ENCODE assay signal across 19 cellular contexts in genomic region chr10:74511051-74511450, GRCh38.
DNase-seq lines count a peak whose midpoint lies in the region; ATAC-seq, FAIRE-seq and TF ChIP-seq lines count a peak whose summit lies in the region.
"Had no signal": no experiment of that assay in that cellular context is flagged by ENCODE, and none has a peak within 500 bp of the region (broad histone marks: within the 10 kb centered on the region; RNA-seq: fewer than 3 reads in every experiment).

No MANE protein-coding gene starts in this region.

- H3K27me3 ChIP-seq in K562 (ENCODE audit: control insufficient read depth in 2 of 2, insufficient read depth in 2 of 2, low read length in 2 of 2) (no peaks in the 10 kb centered on the region), psoas muscle (ENCODE audit: insufficient read depth in 3 of 3, low read length in 2 of 3) (no peaks in the 10 kb centered on the region)
- H3K27me3 ChIP-seq: BLaER1 treated with 17β-estradiol and CSF1 and Interleukin-3, amounts not matched to agents 10 nM and 100 nM had no signal

- H3K9me3 ChIP-seq in HEK293 (ENCODE audit: control insufficient read depth, insufficient read depth, low read depth, low read length): no peaks in the 10 kb centered on the region
- H3K9me3 ChIP-seq in K562 (replicated peaks; ENCODE audit: control insufficient read depth, insufficient read depth, low read depth, low read length): no peaks in the 10 kb centered on the region; the same call in none of the 2 replicates
- peaks cover 43% of the 10 kb centered on the region for H3K9me3 ChIP-seq in psoas muscle

- H4K20me1 ChIP-seq in K562 (replicated peaks; ENCODE audit: control insufficient read depth, insufficient read depth, low read length): no peaks in the 10 kb centered on the region
- H4K20me1 ChIP-seq: BLaER1 treated with 17β-estradiol and CSF1 and Interleukin-3, amounts not matched to agents 10 nM and 100 nM had no signal

- H3K4me3 ChIP-seq in HEK293 (ENCODE audit: low read depth, low read length) (no peak overlapping the region), K562 (no peak overlapping the region), psoas muscle (no peak overlapping the region)
- H3K4me3 ChIP-seq: A549; BLaER1 treated with 17β-estradiol and CSF1 and Interleukin-3, amounts not matched to agents 10 nM and 100 nM had no signal

- H3K27ac ChIP-seq in HEK293 (ENCODE audit: extremely low read depth, low read depth, low read length): no peak overlapping the region
- no peak overlapping the region for H3K27ac ChIP-seq in K562 (ENCODE audit: extremely low read depth, low read depth, low read length)
- H3K27ac ChIP-seq in psoas muscle: no peak overlapping the region
- H3K27ac ChIP-seq: 22Rv1; A549; BLaER1 treated with 17β-estradiol and CSF1 and Interleukin-3, amounts not matched to agents 10 nM and 100 nM; C4-2B had no signal

- H3K79me2 ChIP-seq in K562 (ENCODE audit: control insufficient read depth, insufficient read depth, low read length): no peaks in the 10 kb centered on the region

- no peak overlapping the region for H3K4me2 ChIP-seq in K562 (ENCODE audit: insufficient read depth, low read length)
- H3K4me2 ChIP-seq: A549; BLaER1 treated with 17β-estradiol and CSF1 and Interleukin-3, amounts not matched to agents 10 nM and 100 nM had no signal

- no peak for TF ChIP-seq EP300 in K562 (IDR thresholded peaks at IDR 0.05; ENCODE audit: low read length)

- ATAC-seq in K562: no peak
- no peak for ATAC-seq in psoas muscle
- ATAC-seq: A549; CD8-positive, alpha-beta T cell had no signal

- H3K4me1 ChIP-seq in HEK293 (ENCODE audit: control insufficient read depth, insufficient read depth, low read length): no peaks in the 10 kb centered on the region
- no peaks in the 10 kb centered on the region for H3K4me1 ChIP-seq in K562 (replicated peaks in 1 of 2; ENCODE audit: control insufficient read depth in 2 of 2, insufficient read depth in 2 of 2, low read length in 2 of 2)
- H3K4me1 ChIP-seq in psoas muscle: no peaks in the 10 kb centered on the region
- H3K4me1 ChIP-seq: A549; BLaER1 treated with 17β-estradiol and CSF1 and Interleukin-3, amounts not matched to agents 10 nM and 100 nM; Caco-2 had no signal

- in situ Hi-C loops in K562 (cut with MboI): no loop called here

- CTCF ChIA-PET in HEK293 (lab: Yijun Ruan, JAX): no interaction called here
- CTCF ChIA-PET in K562 (lab: Yijun Ruan, JAX; ENCODE audit: low intra/inter-chr PET ratio): no interaction called here

- H3K36me3 ChIP-seq in HEK293 (ENCODE audit: control insufficient read depth in 2 of 2, insufficient read depth in 1 of 2, low read length in 2 of 2): no peaks in the 10 kb centered on the region; a peak in 1 of 3 replicates
- peaks cover 5% of the 10 kb centered on the region; the same call in 1 of the 3 replicates for H3K36me3 ChIP-seq in K562 (ENCODE audit: control insufficient read depth, insufficient read depth, low read length)
- no peaks in the 10 kb centered on the region for H3K36me3 ChIP-seq in psoas muscle (ENCODE audit: insufficient read depth in 1 of 2, low read depth in 1 of 2)

- H2AFZ ChIP-seq in K562 (ENCODE audit: low read depth, low read length): no peak overlapping the region

- POLR2A ChIA-PET in HEK293 (lab: Yijun Ruan, JAX): no interaction called here
- POLR2A ChIA-PET in K562 (lab: Yijun Ruan, JAX): no interaction called here

- intact Hi-C loops in K562 (cut with micrococcal nuclease) (no loop called here), psoas muscle (cut with DNase I) (no loop called here)

- H3K9ac ChIP-seq in K562 (ENCODE audit: insufficient read depth in 1 of 2, low read depth in 2 of 2, low read length in 2 of 2): no peak overlapping the region
- H3K9ac ChIP-seq: BLaER1 treated with 17β-estradiol and CSF1 and Interleukin-3, amounts not matched to agents 10 nM and 100 nM had no signal

- DNase-seq in GM12891 (ENCODE audit: insufficient read length, low spot score) (no peak), K562 (ENCODE audit: extremely low read depth in 1 of 4, low spot score in 3 of 4) (no peak), NCI-H69 (lab: John Stamatoyannopoulos, UW) (no peak), psoas muscle (no peak)
- DNase-seq: AML-193; Caco-2; Calu3; CD4-positive, alpha-beta T cell; CD8-positive, alpha-beta T cell; DMS79 treated with DMSO at 0.1 percent for 48 hours; GF-D8 had no signal

- TF ChIP-seq POLR2A in GM12891 (IDR thresholded peaks at IDR 0.05; ENCODE audit: low read depth, low read length) (no peak), K562 (conservative IDR thresholded peaks at IDR 0.05) (no peak)

- H3K9me1 ChIP-seq in K562 (ENCODE audit: control insufficient read depth, insufficient read depth, low read length): no peaks in the 10 kb centered on the region

- TF ChIP-seq CTCF in HEK293 (tag by site-specific recombination; IDR thresholded peaks at IDR 0.05) (no peak), K562 (IDR thresholded peaks at IDR 0.05 in 2 of 3, conservative IDR thresholded peaks at IDR 0.05 in 1 of 3; ENCODE audit: insufficient read depth in 2 of 3, low read depth in 1 of 3, low read length in 3 of 3) (no peak), psoas muscle (IDR thresholded peaks at IDR 0.05) (no peak)

- BruUV-seq in K562 (replicated peaks; lab: Mats Ljungman, UMichigan): no TSS peak

- FAIRE-seq in GM12891 (lab: Jason Lieb, UNC) (peak; percentile 23), K562 (lab: Jason Lieb, UNC) (no peak)
- FAIRE-seq: A549, D721Med, GM12892, GM18507 had no signal

- no peak for TF ChIP-seq RAD21 in K562 (CRISPR knock-in tag; conservative IDR thresholded peaks at IDR 0.05 in 1 of 2, IDR thresholded peaks at IDR 0.05 in 1 of 2)

TF ChIP-seq in GM12891, 5 proteins besides CTCF, POLR2A, EP300 and RAD21:
- no peak for TF ChIP-seq PAX5 (IDR thresholded peaks at IDR 0.05; ENCODE audit: insufficient read depth, low read length, severe bottlenecking)
- no peak for TF ChIP-seq SPI1 (IDR thresholded peaks at IDR 0.05; ENCODE audit: low read depth, low read length)
- no peak for TF ChIP-seq POU2F2 (IDR thresholded peaks at IDR 0.05; ENCODE audit: low read depth, low read length)
- no peak for TF ChIP-seq POLR2AphosphoS5 (IDR thresholded peaks at IDR 0.05; ENCODE audit: low read depth, low read length)
- TF ChIP-seq TAF1 (IDR thresholded peaks at IDR 0.05; ENCODE audit: low read depth, low read length): no peak

TF ChIP-seq in HEK293, 187 proteins besides CTCF, POLR2A, EP300 and RAD21 (continues in another document):
- TF ChIP-seq KLF17 (tag by site-specific recombination; IDR thresholded peaks at IDR 0.05): no peak
- no peak for TF ChIP-seq ZSCAN30 (tag by site-specific recombination; IDR thresholded peaks at IDR 0.05)
- TF ChIP-seq PRDM1 (tag by site-specific recombination; IDR thresholded peaks at IDR 0.05): no peak
- no peak for TF ChIP-seq ZNF449 (tag by site-specific recombination; IDR thresholded peaks at IDR 0.05)
- TF ChIP-seq ZNF16 (tag by site-specific recombination; IDR thresholded peaks at IDR 0.05; ENCODE audit: low read depth): no peak
- TF ChIP-seq ZNF785 (tag by site-specific recombination; IDR thresholded peaks at IDR 0.05): no peak
- no peak for TF ChIP-seq EGR2 (tag by site-specific recombination; IDR thresholded peaks at IDR 0.05; ENCODE audit: low read depth)

TF ChIP-seq in K562, 482 proteins besides CTCF, POLR2A, EP300 and RAD21:
- TF ChIP-seq SMARCC2 (IDR thresholded peaks at IDR 0.05; ENCODE audit: low read depth) (no peak), CHD1 (IDR thresholded peaks at IDR 0.05; ENCODE audit: low read length) (no peak), RBM25 (IDR thresholded peaks at IDR 0.05; ENCODE audit: low read depth, low read length, severe bottlenecking) (peak; percentile 61)
TF ChIP-seq in K562: peak in this region for 1.
